Comparison of ENCODE assay signal across 1 cellular context in the genomic region with DNA sequence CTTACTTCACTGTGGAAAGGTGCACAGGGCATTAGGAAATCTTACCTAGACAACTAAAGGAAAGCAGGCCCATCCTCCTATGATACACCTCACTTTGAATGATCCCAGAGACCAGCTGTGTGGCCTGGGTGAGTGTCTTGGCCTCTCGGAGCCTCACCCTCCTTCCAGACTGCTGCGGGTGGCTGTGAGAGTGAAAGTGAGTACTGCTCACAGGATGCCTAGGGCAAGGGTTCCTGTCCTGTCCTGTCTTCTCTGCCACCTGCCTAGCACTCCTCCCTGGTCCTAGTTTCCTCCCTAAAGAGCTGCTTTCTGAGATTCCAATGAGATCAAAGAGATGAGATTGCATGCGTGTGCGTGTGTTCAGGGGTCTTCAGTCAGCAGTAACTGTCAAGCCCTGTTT.
TF ChIP-seq lines count a peak whose summit lies in the region.

No MANE protein-coding gene starts in this region.

TF ChIP-seq in WTC11, 78 proteins besides CTCF, POLR2A, EP300 and RAD21 (continued from another document):
- TF ChIP-seq, protein P1, sequence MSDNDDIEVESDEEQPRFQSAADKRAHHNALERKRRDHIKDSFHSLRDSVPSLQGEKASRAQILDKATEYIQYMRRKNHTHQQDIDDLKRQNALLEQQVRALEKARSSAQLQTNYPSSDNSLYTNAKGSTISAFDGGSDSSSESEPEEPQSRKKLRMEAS (CRISPR knock-in tag; IDR thresholded peaks at IDR 0.05): no peak
- TF ChIP-seq ETV6 (CRISPR knock-in tag; IDR thresholded peaks at IDR 0.05) (no peak), TEAD4 (CRISPR knock-in tag; IDR thresholded peaks at IDR 0.05) (no peak), MYBL2 (CRISPR knock-in tag; IDR thresholded peaks at IDR 0.05) (no peak), TP53 (CRISPR knock-in tag; IDR thresholded peaks at IDR 0.05) (no peak)
